ENCODE assay signal across 8 cellular contexts in genomic region chr5:171619196-171619595, GRCh38.
"Had no signal": no experiment of that assay in that cellular context is flagged by ENCODE, and none has a peak within 500 bp of the region (broad histone marks: within the 10 kb centered on the region; RNA-seq: fewer than 3 reads in every experiment).

No MANE protein-coding gene starts in this region.

- H3K9ac ChIP-seq: GM23248 had no signal

- H3K4me3 ChIP-seq: GM23248, HAP-1 had no signal

- ATAC-seq: HCT116, HepG2 had no signal

- H3K9me3 Mint-ChIP-seq: HFFc6, IgD-negative memory B cell had no signal

- DNase-seq: GM23248, HFFc6, KBM-7 had no signal

- H3K36me3 Mint-ChIP-seq: IgD-negative memory B cell had no signal

- H3K9me3 ChIP-seq: HAP-1 had no signal

- H3K27ac Mint-ChIP-seq: HFFc6, IgD-negative memory B cell had no signal

- H3K4me1 Mint-ChIP-seq: IgD-negative memory B cell had no signal

- H3K36me3 ChIP-seq: HAP-1 had no signal

- H2AFZ ChIP-seq: GM23248 had no signal

- H3K4me3 Mint-ChIP-seq: HFFc6, IgD-negative memory B cell had no signal

- H3K27ac ChIP-seq: GM23248, HL-60 had no signal

- H3K4me1 ChIP-seq: HAP-1 had no signal
